In the genomic region with DNA sequence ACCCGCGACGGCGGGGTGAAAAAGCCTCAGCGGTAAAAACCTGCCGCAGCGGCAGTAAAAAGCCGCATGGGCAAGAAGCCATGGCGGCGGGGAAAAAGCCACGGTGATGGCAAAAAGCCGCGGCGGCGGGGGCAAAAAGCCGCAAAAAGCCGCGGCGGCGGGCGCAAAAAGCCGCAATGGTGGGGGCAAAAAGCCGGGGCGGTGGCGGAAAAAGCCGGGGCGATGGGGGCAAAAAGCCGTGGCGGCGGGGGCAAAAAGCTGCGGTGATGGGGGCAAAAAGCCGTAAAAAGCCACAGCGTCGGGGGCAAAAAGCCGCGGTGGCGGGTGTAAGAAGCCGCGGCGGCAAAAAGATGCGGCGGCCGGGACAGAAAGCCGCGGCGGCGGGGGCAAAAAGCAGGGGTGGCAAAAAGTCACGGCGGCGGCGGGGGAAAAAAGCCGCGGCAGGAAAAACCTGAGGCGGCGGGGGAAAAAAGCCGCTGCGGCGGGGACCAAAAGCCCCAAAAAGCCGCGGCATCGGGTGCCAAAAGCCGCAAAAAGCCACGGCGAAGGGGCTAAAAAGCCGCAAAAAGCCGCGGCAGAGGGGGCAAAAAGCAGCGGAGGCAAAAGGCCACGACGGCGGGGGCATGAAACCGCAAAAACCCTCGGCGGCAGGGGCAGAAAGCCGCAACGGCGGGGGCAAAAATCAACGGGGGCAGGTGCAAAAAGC, we compare ENCODE assay signal across 17 cellular contexts.
DNase-seq lines count a peak whose midpoint lies in the region; ATAC-seq lines count a peak whose summit lies in the region.
"Had no signal": no experiment of that assay in that cellular context is flagged by ENCODE, and none has a peak within 500 bp of the region (broad histone marks: within the 10 kb centered on the region; RNA-seq: fewer than 3 reads in every experiment).

No MANE protein-coding gene starts in this region.

- no peaks in the 10 kb centered on the region for H3K36me3 ChIP-seq in BLaER1
- H3K36me3 ChIP-seq in H7 (replicated peaks; ENCODE audit: control insufficient read depth, insufficient read depth, low read length) = no peaks in the 10 kb centered on the region
- H3K36me3 ChIP-seq: BE2C had no signal

- H3K4me1 ChIP-seq in BLaER1 = no peaks in the 10 kb centered on the region
- H3K4me1 ChIP-seq: BE2C had no signal

- H3K4me2 ChIP-seq in BLaER1 = no peak overlapping the region

- no peak overlapping the region for H3K9ac ChIP-seq in BLaER1

- DNase-seq in DMS 273 (lab: John Stamatoyannopoulos, UW; ENCODE audit: unreplicated experiment) (peak; percentile 3), DMS 273 treated with DMSO at 0.1 percent for 48 hours (lab: John Stamatoyannopoulos, UW) (no peak), H7 (peak; percentile 3), sciatic nerve (ENCODE audit: low spot score) (peak; percentile 54), NCI-H2107 treated with DMSO at 0.1 percent for 48 hours (lab: John Stamatoyannopoulos, UW; ENCODE audit: unreplicated experiment) (no peak), kidney glomerular epithelial cell (lab: John Stamatoyannopoulos, UW) (no peak)
- no peak for DNase-seq in activated CD4-positive, alpha-beta T cell treated with anti-CD3 and anti-CD28 coated beads, Interleukin-2, amount 50 U/mL, for 48 hours
- DNase-seq: CD8-positive, alpha-beta T cell; COR-L47; DMS79 treated with DMSO at 0.1 percent for 48 hours; EL; HCEC 1CT; HFFc6 had no signal

- no peak overlapping the region for H3K27ac ChIP-seq in BLaER1
- H3K27ac ChIP-seq: 22Rv1 had no signal

- ATAC-seq in sciatic nerve = no peak
- ATAC-seq: CD8-positive, alpha-beta T cell; HepG2 had no signal

- H3K27me3 ChIP-seq in BLaER1 = no peaks in the 10 kb centered on the region
- H3K27me3 ChIP-seq in H7 (ENCODE audit: control insufficient read depth, insufficient read depth, low read length) = no peaks in the 10 kb centered on the region
- H3K27me3 ChIP-seq: BE2C had no signal

- 0 out of 2 replicates have a peak overlapping the region, but pooled peaks have one; percentile 22 for H3K4me3 ChIP-seq in BLaER1
- no peak overlapping the region for H3K4me3 ChIP-seq in H7 (ENCODE audit: insufficient read depth, low read depth, low read length)

- H4K20me1 ChIP-seq in BLaER1 = no peaks in the 10 kb centered on the region

- intact Hi-C loops in sciatic nerve (cut with DNase I) = no loop called here

- peaks cover 26% of the 10 kb centered on the region for H3K9me3 ChIP-seq in BLaER1
- H3K9me3 ChIP-seq: BE2C had no signal

Comparison
In these comparisons a context has a peak if more than half of its experiments do, and no peak if none do; other contexts are left out.
1. DNase-seq: peak in DMS 273 (single experiment), H7 (single experiment) and sciatic nerve (single experiment); none in DMS 273 treated with DMSO at 0.1 percent for 48 hours (single experiment), activated CD4-positive, alpha-beta T cell treated with anti-CD3 and anti-CD28 coated beads, Interleukin-2, amount 50 U/mL, for 48 hours (0 of 2), NCI-H2107 treated with DMSO at 0.1 percent for 48 hours (single experiment) and kidney glomerular epithelial cell (single experiment).